Comparison of ENCODE assay signal across 18 cellular contexts in the genomic region with DNA sequence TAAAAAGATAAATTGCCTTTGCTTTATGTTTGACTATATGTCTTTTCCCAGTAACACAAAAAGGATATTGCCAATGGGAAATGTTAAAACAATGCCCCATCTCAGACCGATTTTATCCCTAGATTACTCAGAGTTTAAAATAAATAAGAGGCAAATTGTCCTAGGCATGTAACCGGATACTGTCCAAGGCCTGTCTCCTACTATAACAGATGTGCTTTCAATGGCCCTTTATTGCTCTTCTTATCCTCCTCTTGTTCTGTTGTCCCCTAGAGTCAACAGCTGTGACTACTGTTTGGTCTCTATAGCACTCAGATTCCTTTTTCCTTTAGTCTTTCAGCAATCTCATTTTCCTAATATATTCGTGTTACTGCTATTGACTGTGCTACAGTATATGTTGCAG.
DNase-seq lines count a peak whose midpoint lies in the region; ATAC-seq and TF ChIP-seq lines count a peak whose summit lies in the region.
"Had no signal": no experiment of that assay in that cellular context is flagged by ENCODE, and none has a peak within 500 bp of the region (broad histone marks: within the 10 kb centered on the region; RNA-seq: fewer than 3 reads in every experiment).

No MANE protein-coding gene starts in this region.

- no peaks in the 10 kb centered on the region for H4K20me1 ChIP-seq in PC-3 (ENCODE audit: low read length)

- no peak for TF ChIP-seq EP300 in ovary (IDR thresholded peaks at IDR 0.05)

- H2AFZ ChIP-seq in PC-3 (ENCODE audit: low read length) = no peak overlapping the region

- no peaks in the 10 kb centered on the region for H3K27me3 ChIP-seq in PC-3 (ENCODE audit: low read length)
- no peaks in the 10 kb centered on the region for H3K27me3 ChIP-seq in ovary
- H3K27me3 ChIP-seq: vagina had no signal

- TF ChIP-seq CTCF in PC-3 (conservative IDR thresholded peaks at IDR 0.05; ENCODE audit: low read depth, low read length) = no peak
- TF ChIP-seq CTCF in ovary (IDR thresholded peaks at IDR 0.05) = no peak
- TF ChIP-seq CTCF in CD14-positive monocyte (IDR thresholded peaks at IDR 0.05) = no peak

- no peak overlapping the region for H3K27ac ChIP-seq in PC-3 (ENCODE audit: low read length)
- H3K27ac ChIP-seq in ovary = no peak overlapping the region
- H3K27ac ChIP-seq: vagina had no signal

- H3K9me3 ChIP-seq in PC-3 (ENCODE audit: low read length) (no peaks in the 10 kb centered on the region), ovary (no peaks in the 10 kb centered on the region)
- H3K9me3 ChIP-seq: vagina had no signal

- H3K9me3 Mint-ChIP-seq in CD14-positive monocyte = peaks cover 0 to 1% (median 0%) of the 10 kb centered on the region in 7 donors
- H3K9me3 Mint-ChIP-seq: activated B cell treated with CpG ODN at 0.5 μM for 24 hours; brain; stimulated activated naive B cell treated with anti-CD40 and anti-IgM and Interleukin-4, amounts not matched to agents 10 μg/mL and 1 μg/mL and 100 μg/mL, for 72 hours; T-cell had no signal

- no peaks in the 10 kb centered on the region for H3K36me3 Mint-ChIP-seq in CD14-positive monocyte
- H3K36me3 Mint-ChIP-seq: brain; stimulated activated naive B cell treated with anti-CD40 and anti-IgM and Interleukin-4, amounts not matched to agents 10 μg/mL and 1 μg/mL and 100 μg/mL, for 72 hours; T-cell had no signal

- intact Hi-C loops in PC-3 (cut with micrococcal nuclease) (no loop called here), ovary (cut with DNase I) (no loop called here), CD14-positive monocyte (cut with micrococcal nuclease) (no loop called here)

- H3K4me2 ChIP-seq in PC-3 (ENCODE audit: low read length) = no peak overlapping the region

- BruUV-seq in PC-3 (replicated peaks; lab: Mats Ljungman, UMichigan) = no TSS peak

- no peaks in the 10 kb centered on the region for H3F3A ChIP-seq in PC-3 (ENCODE audit: low read length, unreplicated experiment)

- H3K4me1 ChIP-seq in PC-3 (ENCODE audit: insufficient read depth, low read length) (peaks cover 8% of the 10 kb centered on the region), ovary (ENCODE audit: insufficient read depth) (no peaks in the 10 kb centered on the region)
- H3K4me1 ChIP-seq: vagina had no signal

- POLR2A ChIA-PET in PC-3 (lab: Charles Lee; ENCODE audit: unreplicated experiment) = no interaction called here

- TF ChIP-seq POLR2A in ovary (IDR thresholded peaks at IDR 0.05) = no peak

- WGBS in ovary, 3 donors = 49 to 56% (median 54%) methylated on average over 3 of the region's 3 CpGs

- ATAC-seq in PC-3 = peak; percentile 96
- no peak for ATAC-seq in stimulated activated naive CD8-positive, alpha-beta T cell treated with anti-CD3 and anti-CD28 coated beads, Interleukin-15, Interleukin-2, amounts not matched to agents 100 U/mL and 50 U/mL, for 24 hours
- ATAC-seq: Panc1; stimulated activated naive B cell treated with anti-CD40 and anti-IgM and Interleukin-4, amounts not matched to agents 10 μg/mL and 1 μg/mL and 100 μg/mL, for 72 hours; T-cell had no signal

- no peak overlapping the region for H3K4me3 ChIP-seq in PC-3 (ENCODE audit: low read length)
- no peak overlapping the region for H3K4me3 ChIP-seq in ovary
- H3K4me3 ChIP-seq: lung, vagina had no signal

- DNase-seq in COR-L47 (lab: John Stamatoyannopoulos, UW) (peak; percentile 0), NCI-H146 treated with DMSO at 0.1 percent for 48 hours (lab: John Stamatoyannopoulos, UW; ENCODE audit: unreplicated experiment) (peak; percentile 85), PC-3 (peak; percentile 41), iris pigment epithelial cell (ENCODE audit: low read depth) (peak; percentile 15), ovary (no peak), CD14-positive monocyte (ENCODE audit: low spot score) (no peak), OCI-M2 (lab: John Stamatoyannopoulos, UW; ENCODE audit: unreplicated experiment) (no peak)
- DNase-seq in stimulated activated naive CD8-positive, alpha-beta T cell treated with anti-CD3 and anti-CD28 coated beads, Interleukin-15, Interleukin-2, amounts not matched to agents 100 U/mL and 50 U/mL, for 24 hours = no peak
- DNase-seq: activated B cell treated with CpG ODN at 0.5 μM for 24 hours; activated naive CD4-positive, alpha-beta T cell; KG1; NCI-H2171; stimulated activated naive B cell treated with anti-CD40 and anti-IgM and Interleukin-4, amounts not matched to agents 10 μg/mL and 1 μg/mL and 100 μg/mL, for 72 hours; T-cell had no signal

- peaks cover 0 to 3% (median 0%) of the 10 kb centered on the region in 3 donors for H3K27me3 Mint-ChIP-seq in CD14-positive monocyte (ENCODE audit: low read depth in 3 of 3)
- H3K27me3 Mint-ChIP-seq: activated B cell treated with CpG ODN at 0.5 μM for 24 hours; stimulated activated naive B cell treated with anti-CD40 and anti-IgM and Interleukin-4, amounts not matched to agents 10 μg/mL and 1 μg/mL and 100 μg/mL, for 72 hours had no signal

- H3K9me2 ChIP-seq in PC-3 (replicated peaks; ENCODE audit: low read length) = no peaks in the 10 kb centered on the region

- no peak overlapping the region for H3K9ac ChIP-seq in PC-3 (ENCODE audit: low read length)

- H3K4me3 Mint-ChIP-seq in CD14-positive monocyte = no peak overlapping the region
- H3K4me3 Mint-ChIP-seq: activated B cell treated with CpG ODN at 0.5 μM for 24 hours; brain; stimulated activated naive B cell treated with anti-CD40 and anti-IgM and Interleukin-4, amounts not matched to agents 10 μg/mL and 1 μg/mL and 100 μg/mL, for 72 hours; T-cell had no signal

- no peaks in the 10 kb centered on the region for H3K36me3 ChIP-seq in PC-3 (ENCODE audit: low read depth, low read length)
- no peaks in the 10 kb centered on the region for H3K36me3 ChIP-seq in ovary
- H3K36me3 ChIP-seq: vagina had no signal

- CTCF ChIA-PET in PC-3 (lab: Charles Lee) = no interaction called here

- H3K79me2 ChIP-seq in PC-3 (ENCODE audit: low read length) = no peaks in the 10 kb centered on the region

- H3K27ac Mint-ChIP-seq in CD14-positive monocyte = no peak overlapping the region
- H3K27ac Mint-ChIP-seq: activated B cell treated with CpG ODN at 0.5 μM for 24 hours; stimulated activated naive B cell treated with anti-CD40 and anti-IgM and Interleukin-4, amounts not matched to agents 10 μg/mL and 1 μg/mL and 100 μg/mL, for 72 hours; T-cell had no signal

- peaks cover 18% of the 10 kb centered on the region for H3K4me1 Mint-ChIP-seq in CD14-positive monocyte
- H3K4me1 Mint-ChIP-seq: activated B cell treated with CpG ODN at 0.5 μM for 24 hours, T-cell had no signal

Comparison
In these comparisons a context has a peak if more than half of its experiments do, and no peak if none do; other contexts are left out.
1. DNase-seq: peak in COR-L47 (single experiment), NCI-H146 treated with DMSO at 0.1 percent for 48 hours (single experiment), PC-3 (single experiment) and iris pigment epithelial cell (single experiment); none in ovary (0 of 5), stimulated activated naive CD8-positive, alpha-beta T cell treated with anti-CD3 and anti-CD28 coated beads, Interleukin-15, Interleukin-2, amounts not matched to agents 100 U/mL and 50 U/mL, for 24 hours (single experiment), CD14-positive monocyte (single experiment) and OCI-M2 (single experiment).